Comparison of ENCODE assay signal across 8 cellular contexts in genomic region chr3:101725192-101725889, GRCh38. TPM values are rescaled to one million over a fixed set of nuclear protein-coding genes. Genes with fewer than 3 reads are reported as not detected.
DNase-seq lines count a peak whose midpoint lies in the region; ATAC-seq and TF ChIP-seq lines count a peak whose summit lies in the region.

No MANE protein-coding gene starts in this region.

- H3K9me3 ChIP-seq in mucosa of rectum (ENCODE audit: control insufficient read depth in 2 of 2, low read length in 2 of 2) (no peaks in the 10 kb centered on the region), upper lobe of right lung (no peaks in the 10 kb centered on the region)

- peak; percentile 41 to 73 (median 62) for DNase-seq in NCI-H1417 (lab: John Stamatoyannopoulos, UW)
- no peak for DNase-seq in NCI-H1417 treated with DMSO at 0.1 percent for 48 hours (lab: John Stamatoyannopoulos, UW)
- DNase-seq in NCI-H2196 treated with DMSO at 0.1 percent for 48 hours (lab: John Stamatoyannopoulos, UW; ENCODE audit: unreplicated experiment) = peak; percentile 22
- DNase-seq in activated CD8-positive, alpha-beta memory T cell treated with anti-CD3 and anti-CD28 coated beads, Interleukin-2, amount 10 ng/mL, durations not matched to agents 7 days and 5 days = peak; percentile 66
- DNase-seq in epithelial cell of prostate (ENCODE audit: low read depth, low spot score) = no peak
- DNase-seq in upper lobe of right lung = no peak

- peak overlapping the region; percentile 36 for H3K27ac ChIP-seq in epithelial cell of prostate
- peak overlapping the region; percentile 15 to 75 for H3K27ac ChIP-seq in mucosa of rectum (ENCODE audit: low read depth in 2 of 2, low read length in 2 of 2)
- H3K27ac ChIP-seq in upper lobe of right lung = peak overlapping the region; percentile 75

- peak overlapping the region; percentile 73 to 88 for H3K9ac ChIP-seq in mucosa of rectum (ENCODE audit: low read depth in 1 of 2, low read length in 2 of 2)

- H3K27me3 ChIP-seq in mucosa of rectum (ENCODE audit: control insufficient read depth in 2 of 2, insufficient read depth in 2 of 2, low read length in 2 of 2) (no peaks in the 10 kb centered on the region), upper lobe of right lung (no peaks in the 10 kb centered on the region)

- H3K36me3 ChIP-seq in mucosa of rectum (ENCODE audit: control insufficient read depth in 2 of 2, insufficient read depth in 2 of 2, low read length in 2 of 2) (peaks cover 0 to 7% of the 10 kb centered on the region in 2 donors), upper lobe of right lung (peaks cover 9% of the 10 kb centered on the region)

- intact Hi-C loops in upper lobe of right lung (cut with DNase I) = no loop called here

- H3K4me3 ChIP-seq in mucosa of rectum (ENCODE audit: low read length in 2 of 2) (peak overlapping the region; percentile 81 to 99), upper lobe of right lung (peak overlapping the region; percentile 75)

- H3K27me3 Mint-ChIP-seq in activated CD8-positive, alpha-beta memory T cell treated with anti-CD3 and anti-CD28 coated beads, Interleukin-2, amount 10 ng/mL, durations not matched to agents 7 days and 5 days = no peaks in the 10 kb centered on the region

- TF ChIP-seq CTCF in upper lobe of right lung (IDR thresholded peaks at IDR 0.05) = no peak

- peak; percentile 17 for ATAC-seq in HG02798 (IDR thresholded peaks at IDR 0.05; ENCODE audit: poor library complexity, unreplicated experiment)
- ATAC-seq in activated CD8-positive, alpha-beta memory T cell treated with anti-CD3 and anti-CD28 coated beads, Interleukin-2, amount 10 ng/mL, durations not matched to agents 7 days and 5 days = peak; percentile 35
- ATAC-seq in upper lobe of right lung = peak; percentile 15

- CTCF ChIA-PET in activated CD8-positive, alpha-beta memory T cell treated with anti-CD3 and anti-CD28 coated beads, Interleukin-2, amount 10 ng/mL, durations not matched to agents 7 days and 5 days (lab: Charles Lee) = interaction anchor here (1.1 to 2.3 kb wide), 6 partner anchors 29 to 151 kb away, joined by 3 to 13 read pairs (median 6); partner anchors contain the start of genes NXPE3, PCNP and RPL24

- H3K9me3 Mint-ChIP-seq in activated CD8-positive, alpha-beta memory T cell treated with anti-CD3 and anti-CD28 coated beads, Interleukin-2, amount 10 ng/mL, durations not matched to agents 7 days and 5 days (ENCODE audit: low read depth) = no peaks in the 10 kb centered on the region

- H3K36me3 Mint-ChIP-seq in activated CD8-positive, alpha-beta memory T cell treated with anti-CD3 and anti-CD28 coated beads, Interleukin-2, amount 10 ng/mL, durations not matched to agents 7 days and 5 days = peaks cover 24% of the 10 kb centered on the region

- H3K4me1 ChIP-seq in mucosa of rectum (ENCODE audit: control insufficient read depth in 2 of 2, insufficient read depth in 2 of 2, low read length in 2 of 2) (peaks cover 0 to 6% of the 10 kb centered on the region in 2 donors), upper lobe of right lung (peaks cover 9% of the 10 kb centered on the region)

- peaks cover 41% of the 10 kb centered on the region for H3K4me1 Mint-ChIP-seq in activated CD8-positive, alpha-beta memory T cell treated with anti-CD3 and anti-CD28 coated beads, Interleukin-2, amount 10 ng/mL, durations not matched to agents 7 days and 5 days

- peak overlapping the region; percentile 95 for H3K27ac Mint-ChIP-seq in activated CD8-positive, alpha-beta memory T cell treated with anti-CD3 and anti-CD28 coated beads, Interleukin-2, amount 10 ng/mL, durations not matched to agents 7 days and 5 days

- H3K4me3 Mint-ChIP-seq in activated CD8-positive, alpha-beta memory T cell treated with anti-CD3 and anti-CD28 coated beads, Interleukin-2, amount 10 ng/mL, durations not matched to agents 7 days and 5 days = peak overlapping the region; percentile 92

RNA-seq across cellular contexts. Expression of gene CEP97, which starts 0.9 kb away (rescaled TPM):
- 10 to 100 TPM; 22.5 TPM for total RNA-seq in activated CD8-positive, alpha-beta memory T cell treated with anti-CD3 and anti-CD28 coated beads, Interleukin-2, amount 10 ng/mL, durations not matched to agents 7 days and 5 days
- 7.6 TPM for total RNA-seq in upper lobe of right lung

RNA-seq across cellular contexts. Expression of gene RPL24, which starts 38.8 kb away (rescaled TPM):
- 1,000 to 10,000 TPM in 1 of 2 experiments, 100 to 1,000 TPM in 1; 941 to 1,094 TPM for total RNA-seq in activated CD8-positive, alpha-beta memory T cell treated with anti-CD3 and anti-CD28 coated beads, Interleukin-2, amount 10 ng/mL, durations not matched to agents 7 days and 5 days
- 821 TPM for total RNA-seq in upper lobe of right lung

RNA-seq across cellular contexts. Expression of gene ZBTB11, which starts 48.4 kb away (rescaled TPM):
- 10 to 100 TPM; 30.3 to 31.3 TPM for total RNA-seq in activated CD8-positive, alpha-beta memory T cell treated with anti-CD3 and anti-CD28 coated beads, Interleukin-2, amount 10 ng/mL, durations not matched to agents 7 days and 5 days
- total RNA-seq in upper lobe of right lung = 22.8 TPM

RNA-seq across cellular contexts. Expression of gene NXPE3, which starts 53.7 kb away (rescaled TPM):
- 10 to 100 TPM; 19.6 to 20.4 TPM for total RNA-seq in activated CD8-positive, alpha-beta memory T cell treated with anti-CD3 and anti-CD28 coated beads, Interleukin-2, amount 10 ng/mL, durations not matched to agents 7 days and 5 days
- 15.9 TPM for total RNA-seq in upper lobe of right lung

Comparison
In these comparisons a context has a peak if more than half of its experiments do, and no peak if none do; other contexts are left out.
1. DNase-seq: peak in NCI-H1417 (3 of 3), NCI-H2196 treated with DMSO at 0.1 percent for 48 hours (single experiment) and activated CD8-positive, alpha-beta memory T cell treated with anti-CD3 and anti-CD28 coated beads, Interleukin-2, amount 10 ng/mL, durations not matched to agents 7 days and 5 days (single experiment); none in NCI-H1417 treated with DMSO at 0.1 percent for 48 hours (single experiment), epithelial cell of prostate (single experiment) and upper lobe of right lung (single experiment).
2. Peak in every context shown above with its lines, with median percentiles within 50 percentile points of each other: ATAC-seq and H3K27ac ChIP-seq.